In genomic region chr5:17248999-17249634, GRCh38 we compare ENCODE assay signal across 9 cellular contexts. TPM values are rescaled to one million over a fixed set of nuclear protein-coding genes. Genes with fewer than 3 reads are reported as not detected.
DNase-seq lines count a peak whose midpoint lies in the region; ATAC-seq, FAIRE-seq and TF ChIP-seq lines count a peak whose summit lies in the region.
"Had no signal": no experiment of that assay in that cellular context is flagged by ENCODE, and none has a peak within 500 bp of the region (broad histone marks: within the 10 kb centered on the region; RNA-seq: fewer than 3 reads in every experiment).

No MANE protein-coding gene starts in this region.

- H3K9me3 Mint-ChIP-seq in IgD-negative memory B cell = no peaks in the 10 kb centered on the region
- H3K9me3 Mint-ChIP-seq in natural killer cell treated with Interleukin-12 subunit alpha and Interleukin-12 subunit beta and Interleukin-15 and Interleukin-18, amount 100 ng/mL, for 72 hours = peaks cover 11% of the 10 kb centered on the region

- POLR2A ChIA-PET in A673 (lab: Charles Lee; ENCODE audit: low non-redundant PET) = no interaction called here

- H3K9me1 ChIP-seq in keratinocyte (ENCODE audit: control insufficient read depth, extremely low read depth, insufficient read depth, low read length) = no peaks in the 10 kb centered on the region

- H3K4me1 Mint-ChIP-seq in IgD-negative memory B cell = peaks cover 34 to 43% (median 35%) of the 10 kb centered on the region in 3 donors
- peaks cover 0 to 6% of the 10 kb centered on the region in 2 donors for H3K4me1 Mint-ChIP-seq in natural killer cell treated with Interleukin-12 subunit alpha and Interleukin-12 subunit beta and Interleukin-15 and Interleukin-18, amount 100 ng/mL, for 72 hours (ENCODE audit: low read depth in 2 of 2)
- H3K4me1 Mint-ChIP-seq: CD4-positive, CD25-positive, alpha-beta regulatory T cell had no signal

- H3K27ac Mint-ChIP-seq in IgD-negative memory B cell = peak overlapping the region in 2 of 3 donors; percentile 6 to 14
- no peak overlapping the region for H3K27ac Mint-ChIP-seq in natural killer cell treated with Interleukin-12 subunit alpha and Interleukin-12 subunit beta and Interleukin-15 and Interleukin-18, amount 100 ng/mL, for 72 hours
- H3K27ac Mint-ChIP-seq: CD4-positive, CD25-positive, alpha-beta regulatory T cell had no signal

- H3K4me3 ChIP-seq in A673 (ENCODE audit: low read depth, low read length, poor library complexity, severe bottlenecking) (no peak overlapping the region), keratinocyte (ENCODE audit: control insufficient read depth in 2 of 3, extremely low read depth in 1 of 3, insufficient read depth in 2 of 3, low read depth in 1 of 3, low read length in 3 of 3) (peak overlapping the region in 2 of 3 experiments; percentile 4 to 9), vagina (no peak overlapping the region)

- no TSS peak for BruUV-seq in A673 (replicated peaks; lab: Mats Ljungman, UMichigan)

- FAIRE-seq in keratinocyte (lab: Jason Lieb, UNC) = peak; percentile 95

- H3K4me2 ChIP-seq in keratinocyte (ENCODE audit: control insufficient read depth, extremely low read depth, insufficient read depth, low read depth, low read length) = peak overlapping the region; percentile 50

- no peak overlapping the region for H3K9ac ChIP-seq in keratinocyte (ENCODE audit: control insufficient read depth, extremely low read depth, insufficient read depth, low read length)

- peaks cover 79% of the 10 kb centered on the region for H3K79me2 ChIP-seq in keratinocyte (ENCODE audit: control insufficient read depth, insufficient read depth, low read length)

- no peak for TF ChIP-seq POLR2A in vagina (IDR thresholded peaks at IDR 0.05)

- no peaks in the 10 kb centered on the region for H3K27me3 ChIP-seq in A673 (replicated peaks; ENCODE audit: insufficient read depth, low read depth, low read length, poor library complexity)
- no peaks in the 10 kb centered on the region for H3K27me3 ChIP-seq in keratinocyte (ENCODE audit: control insufficient read depth, extremely low read depth, insufficient read depth, low read length)
- no peaks in the 10 kb centered on the region for H3K27me3 ChIP-seq in vagina

- H3K36me3 ChIP-seq in A673 (ENCODE audit: insufficient read depth, low read length, poor library complexity, severe bottlenecking) (peaks cover 28% of the 10 kb centered on the region), keratinocyte (ENCODE audit: control insufficient read depth in 2 of 2, extremely low read depth in 1 of 2, insufficient read depth in 2 of 2, low read length in 2 of 2) (peaks cover 3 to 5% of the 10 kb centered on the region in 2 experiments), vagina (no peaks in the 10 kb centered on the region)

- no peaks in the 10 kb centered on the region for H3K9me3 ChIP-seq in A673 (ENCODE audit: low read depth, low read length, poor library complexity, severe bottlenecking)
- H3K9me3 ChIP-seq in keratinocyte (ENCODE audit: control insufficient read depth, low read depth, low read length) = no peaks in the 10 kb centered on the region
- H3K9me3 ChIP-seq in vagina = no peaks in the 10 kb centered on the region

- no peak overlapping the region for H3K4me3 Mint-ChIP-seq in IgD-negative memory B cell
- no peak overlapping the region for H3K4me3 Mint-ChIP-seq in natural killer cell treated with Interleukin-12 subunit alpha and Interleukin-12 subunit beta and Interleukin-15 and Interleukin-18, amount 100 ng/mL, for 72 hours
- H3K4me3 Mint-ChIP-seq: CD4-positive, CD25-positive, alpha-beta regulatory T cell had no signal

- H3K27me3 Mint-ChIP-seq in IgD-negative memory B cell = no peaks in the 10 kb centered on the region
- no peaks in the 10 kb centered on the region for H3K27me3 Mint-ChIP-seq in natural killer cell treated with Interleukin-12 subunit alpha and Interleukin-12 subunit beta and Interleukin-15 and Interleukin-18, amount 100 ng/mL, for 72 hours
- H3K27me3 Mint-ChIP-seq: CD4-positive, CD25-positive, alpha-beta regulatory T cell had no signal

- ATAC-seq in stimulated activated naive CD8-positive, alpha-beta T cell treated with anti-CD3 and anti-CD28 coated beads, Interleukin-15, Interleukin-2, amounts not matched to agents 100 U/mL and 50 U/mL, for 24 hours = no peak
- ATAC-seq in natural killer cell treated with Interleukin-12 subunit alpha and Interleukin-12 subunit beta and Interleukin-15 and Interleukin-18, amount 100 ng/mL, for 72 hours = no peak

- CTCF ChIA-PET in A673 (lab: Charles Lee) = no interaction called here

- DNase-seq in A673 (ENCODE audit: low spot score) = peak; percentile 93
- peak; percentile 91 for DNase-seq in astrocyte of the hippocampus (ENCODE audit: low read depth, low spot score)
- DNase-seq in keratinocyte (ENCODE audit: low read depth, low spot score) = peak; percentile 87
- no peak for DNase-seq in NCI-H1930 (lab: John Stamatoyannopoulos, UW)
- DNase-seq in stimulated activated naive CD8-positive, alpha-beta T cell treated with anti-CD3 and anti-CD28 coated beads, Interleukin-15, Interleukin-2, amounts not matched to agents 100 U/mL and 50 U/mL, for 24 hours = no peak
- DNase-seq in natural killer cell treated with Interleukin-12 subunit alpha and Interleukin-12 subunit beta and Interleukin-15 and Interleukin-18, amount 100 ng/mL, for 72 hours (ENCODE audit: low spot score) = no peak
- DNase-seq in vagina (ENCODE audit: extremely low spot score in 2 of 2) = no peak
- DNase-seq: CD4-positive, CD25-positive, alpha-beta regulatory T cell had no signal

- H3K36me3 Mint-ChIP-seq in IgD-negative memory B cell = peaks cover 10% of the 10 kb centered on the region
- no peaks in the 10 kb centered on the region for H3K36me3 Mint-ChIP-seq in natural killer cell treated with Interleukin-12 subunit alpha and Interleukin-12 subunit beta and Interleukin-15 and Interleukin-18, amount 100 ng/mL, for 72 hours
- H3K36me3 Mint-ChIP-seq: CD4-positive, CD25-positive, alpha-beta regulatory T cell had no signal

- TF ChIP-seq CTCF in A673 (conservative IDR thresholded peaks at IDR 0.05; ENCODE audit: low read depth, low read length) (no peak), keratinocyte (optimal IDR thresholded peaks at IDR 0.05 in 1 of 3, IDR thresholded peaks at IDR 0.05 in 1 of 3, conservative IDR thresholded peaks at IDR 0.05 in 1 of 3; ENCODE audit: extremely low read depth in 1 of 3, insufficient read depth in 2 of 3, low read length in 3 of 3) (peak in 1 of 3 experiments; percentile 19), vagina (IDR thresholded peaks at IDR 0.05) (no peak)

- intact Hi-C loops in A673 (cut with micrococcal nuclease; ENCODE audit: unreplicated experiment) (no loop called here), vagina (cut with DNase I) (no loop called here)

- H3K4me1 ChIP-seq in A673 (ENCODE audit: insufficient read depth, low read length, poor library complexity, severe bottlenecking) (peaks cover 49% of the 10 kb centered on the region), keratinocyte (ENCODE audit: control insufficient read depth, extremely low read depth, insufficient read depth, low read length) (peaks cover 40% of the 10 kb centered on the region), vagina (peaks cover 12% of the 10 kb centered on the region)

- H3K27ac ChIP-seq in A673 (ENCODE audit: low read depth, low read length, poor library complexity, severe bottlenecking) (peak overlapping the region; percentile 63), keratinocyte (ENCODE audit: control insufficient read depth, insufficient read depth, low read length) (peak overlapping the region; percentile 60), vagina (no peak overlapping the region)

- dilution Hi-C loops in keratinocyte (cut with MboI; ENCODE audit: extremely low pct_ligation_motif_present, low sequenced_read_pairs) = no loop called here

- H4K20me1 ChIP-seq in keratinocyte (ENCODE audit: control insufficient read depth, extremely low read depth, insufficient read depth, low read length) = no peaks in the 10 kb centered on the region

- no peak overlapping the region for H2AFZ ChIP-seq in keratinocyte (ENCODE audit: control insufficient read depth, low read length)

RNA-seq across cellular contexts. Expression of gene BASP1, which starts 31.7 kb away (rescaled TPM):
- total RNA-seq in A673 (2021) = 394 and 397 TPM in 2 replicates
- 149 TPM for polyA plus RNA-seq in IgD-negative memory B cell
- 112 to 155 TPM (median 127 TPM) in 3 replicates for polyA plus RNA-seq in keratinocyte
- 7.3 TPM for polyA plus RNA-seq in keratinocyte (2011; ENCODE audit: low read depth)
- polyA plus RNA-seq in keratinocyte (2011; cell fraction: cytosol; rRNA removed) = 162 and 198 TPM in 2 replicates
- 97.7 and 103 TPM in 2 replicates for polyA plus RNA-seq in keratinocyte (2011; cell fraction: nucleus; rRNA removed)
- 62.0 and 137 TPM in 2 replicates for polyA plus RNA-seq in keratinocyte (2012; ENCODE audit: low replicate concordance)
- polyA minus RNA-seq in keratinocyte = 12.0 to 36.1 TPM (median 24.9 TPM) in 3 replicates
- 76.9 TPM for polyA minus RNA-seq in keratinocyte (2011; cell fraction: cytosol; rRNA and poly(A)+ RNA removed)
- polyA minus RNA-seq in keratinocyte (2011; cell fraction: nucleus; rRNA and poly(A)+ RNA removed) = 19.1 and 25.1 TPM in 2 replicates
- total RNA-seq in natural killer cell treated with Interleukin-12 subunit alpha and Interleukin-12 subunit beta and Interleukin-15 and Interleukin-18, amount 100 ng/mL, for 72 hours = 1 to 10 TPM; 3.9 to 8.1 TPM
- total RNA-seq in vagina = 46.4 TPM

Comparison
In these comparisons a context has a peak if more than half of its experiments do, and no peak if none do; other contexts are left out.
1. DNase-seq: peak in A673 (single experiment), astrocyte of the hippocampus (single experiment) and keratinocyte (single experiment); none in NCI-H1930 (0 of 2), stimulated activated naive CD8-positive, alpha-beta T cell treated with anti-CD3 and anti-CD28 coated beads, Interleukin-15, Interleukin-2, amounts not matched to agents 100 U/mL and 50 U/mL, for 24 hours (single experiment), natural killer cell treated with Interleukin-12 subunit alpha and Interleukin-12 subunit beta and Interleukin-15 and Interleukin-18, amount 100 ng/mL, for 72 hours (single experiment) and vagina (0 of 2).
2. H3K4me3 ChIP-seq: peak in keratinocyte (2 of 3); none in A673 (single experiment) and vagina (0 of 2).
3. H3K27ac Mint-ChIP-seq: peak in IgD-negative memory B cell (2 of 3); none in natural killer cell treated with Interleukin-12 subunit alpha and Interleukin-12 subunit beta and Interleukin-15 and Interleukin-18, amount 100 ng/mL, for 72 hours (0 of 2).